ENCODE assay signal across 27 cellular contexts in genomic region chr15:82306791-82307713, GRCh38. TPM values are rescaled to one million over a fixed set of nuclear protein-coding genes. Genes with fewer than 3 reads are reported as not detected.
DNase-seq lines count a peak whose midpoint lies in the region; ATAC-seq, FAIRE-seq and TF ChIP-seq lines count a peak whose summit lies in the region.
"Had no signal": no experiment of that assay in that cellular context is flagged by ENCODE, and none has a peak within 500 bp of the region (broad histone marks: within the 10 kb centered on the region; RNA-seq: fewer than 3 reads in every experiment).

No MANE protein-coding gene starts in this region.

- H3K9me3 Mint-ChIP-seq in GM23338 (peaks cover 5% of the 10 kb centered on the region; the same call in 1 of the 3 replicates), chondrocyte (ENCODE audit: low read depth) (peaks cover 4% of the 10 kb centered on the region)

- H3K4me1 Mint-ChIP-seq in GM23338 (no peaks in the 10 kb centered on the region), chondrocyte (ENCODE audit: low read depth) (no peaks in the 10 kb centered on the region)
- H3K4me1 Mint-ChIP-seq: memory B cell; stimulated activated naive B cell treated with anti-CD40 and anti-IgM and Interleukin-4, amounts not matched to agents 10 μg/mL and 1 μg/mL and 100 μg/mL, for 72 hours had no signal

- TF ChIP-seq CTCF in GM23338 (conservative IDR thresholded peaks at IDR 0.05; ENCODE audit: low read depth in 2 of 2) (peak in 1 of 2 experiments; percentile 27; a peak in 1 of 4 replicates), GM12878 (IDR thresholded peaks at IDR 0.05 in 2 of 3, conservative IDR thresholded peaks at IDR 0.05 in 1 of 3; ENCODE audit: control insufficient read depth in 2 of 3, extremely low read depth in 1 of 3, insufficient read depth in 1 of 3, low read depth in 3 of 3, low read length in 3 of 3) (no peak), upper lobe of right lung (IDR thresholded peaks at IDR 0.05) (no peak), chondrocyte (IDR thresholded peaks at IDR 0.05) (no peak)

- H3K9ac ChIP-seq in GM12878 (ENCODE audit: control insufficient read depth, insufficient read depth, low read length), result no peak overlapping the region

- WGBS in GM12878 (ENCODE audit: insufficient coverage, insufficient replicate concordance, low lambda C conversion rate, missing lambda C conversion rate), result 44% methylated on average over 16 of the region's 16 CpGs

- intact Hi-C loops in GM12878 (cut with micrococcal nuclease; ENCODE audit: unreplicated experiment) (no loop called here), upper lobe of right lung (cut with DNase I) (no loop called here)

- no peak overlapping the region for H3K4me2 ChIP-seq in GM23338
- no peak overlapping the region for H3K4me2 ChIP-seq in GM12878 (ENCODE audit: control insufficient read depth, insufficient read depth)

- in situ Hi-C loops in GM12878 (cut with MboI), result no loop called here

- SMC1A ChIA-PET in GM12878 (lab: Charles Lee; ENCODE audit: uncharacterized antibody, unreplicated experiment), result no interaction called here

- CTCF ChIA-PET in GM12878 (lab: Yijun Ruan, JAX), result no interaction called here

- no peak overlapping the region for H3K27ac ChIP-seq in GM23338 (ENCODE audit: low read depth)
- no peak overlapping the region for H3K27ac ChIP-seq in GM12878 (ENCODE audit: control insufficient read depth, insufficient read depth)
- no peak overlapping the region for H3K27ac ChIP-seq in upper lobe of right lung
- H3K27ac ChIP-seq: heart left ventricle, spleen, testis had no signal

- FAIRE-seq in GM12878 (lab: Jason Lieb, UNC), result no peak
- FAIRE-seq: endothelial cell of umbilical vein had no signal

- H3K79me2 ChIP-seq in GM23338 (replicated peaks; ENCODE audit: insufficient read depth) (no peaks in the 10 kb centered on the region), GM12878 (ENCODE audit: control insufficient read depth, insufficient read depth, low read length) (no peaks in the 10 kb centered on the region)

- H3K4me3 ChIP-seq in GM23338 (no peak overlapping the region), GM12878 (no peak overlapping the region), upper lobe of right lung (no peak overlapping the region)
- H3K4me3 ChIP-seq: heart left ventricle, spleen, testis had no signal

- H3K4me3 Mint-ChIP-seq in GM23338 (no peak overlapping the region), chondrocyte (ENCODE audit: unreplicated experiment) (no peak overlapping the region)
- H3K4me3 Mint-ChIP-seq: activated CD4-positive, alpha-beta T cell treated with anti-CD3 and anti-CD28 coated beads for 36 hours; activated naive CD8-positive, alpha-beta T cell; CD8-positive, alpha-beta T cell; memory B cell; stimulated activated naive B cell treated with anti-CD40 and anti-IgM and Interleukin-4, amounts not matched to agents 10 μg/mL and 1 μg/mL and 100 μg/mL, for 72 hours had no signal

- H3F3A ChIP-seq in GM23338 (replicated peaks; ENCODE audit: low read depth), result no peaks in the 10 kb centered on the region

- no peak overlapping the region for H2AFZ ChIP-seq in GM23338
- H2AFZ ChIP-seq in GM12878 (ENCODE audit: control insufficient read depth, low read depth, low read length), result no peak overlapping the region

- H3K27me3 ChIP-seq in GM23338 (ENCODE audit: insufficient read depth) (no peaks in the 10 kb centered on the region), GM12878 (replicated peaks in 1 of 2; ENCODE audit: control insufficient read depth in 2 of 2, insufficient read depth in 2 of 2, low read length in 1 of 2) (0 out of 4 replicates have a peak, but pooled peaks cover 0 to 3% of the 10 kb centered on the region in 2 experiments), upper lobe of right lung (no peaks in the 10 kb centered on the region)
- H3K27me3 ChIP-seq: heart left ventricle, spleen, testis had no signal

- H3K9me3 ChIP-seq in GM12878 (replicated peaks; ENCODE audit: control insufficient read depth, insufficient read depth, low read length), result no peaks in the 10 kb centered on the region; the same call in 2 of the 3 replicates
- no peaks in the 10 kb centered on the region for H3K9me3 ChIP-seq in upper lobe of right lung
- H3K9me3 ChIP-seq: testis had no signal

- H3K9me2 ChIP-seq in GM23338 (ENCODE audit: insufficient read depth), result no peaks in the 10 kb centered on the region

- H3K36me3 ChIP-seq in GM23338 (ENCODE audit: insufficient read depth), result no peaks in the 10 kb centered on the region
- no peaks in the 10 kb centered on the region for H3K36me3 ChIP-seq in GM12878 (ENCODE audit: control insufficient read depth in 2 of 2, insufficient read depth in 2 of 2, low read length in 1 of 2)
- H3K36me3 ChIP-seq in upper lobe of right lung, result no peaks in the 10 kb centered on the region
- H3K36me3 ChIP-seq: heart left ventricle, spleen had no signal

- H3K4me1 ChIP-seq in GM23338 (ENCODE audit: insufficient read depth) (no peaks in the 10 kb centered on the region), GM12878 (ENCODE audit: control insufficient read depth, insufficient read depth, low read length) (no peaks in the 10 kb centered on the region), upper lobe of right lung (no peaks in the 10 kb centered on the region)
- H3K4me1 ChIP-seq: spleen, testis had no signal

- TF ChIP-seq RAD21 in GM12878 (IDR thresholded peaks at IDR 0.05; ENCODE audit: insufficient read depth, low read depth, low read length), result no peak

- H3K27ac Mint-ChIP-seq in GM23338 (no peak overlapping the region), chondrocyte (ENCODE audit: unreplicated experiment) (no peak overlapping the region)
- H3K27ac Mint-ChIP-seq: activated CD4-positive, alpha-beta T cell treated with anti-CD3 and anti-CD28 coated beads for 36 hours; activated naive CD8-positive, alpha-beta T cell; CD8-positive, alpha-beta T cell; memory B cell; stimulated activated naive B cell treated with anti-CD40 and anti-IgM and Interleukin-4, amounts not matched to agents 10 μg/mL and 1 μg/mL and 100 μg/mL, for 72 hours had no signal

- H4K20me1 ChIP-seq in GM23338 (replicated peaks; ENCODE audit: insufficient read depth), result no peaks in the 10 kb centered on the region
- no peaks in the 10 kb centered on the region for H4K20me1 ChIP-seq in GM12878 (ENCODE audit: control insufficient read depth, insufficient read depth)

- RAD21 ChIA-PET in GM12878 (lab: Charles Lee; ENCODE audit: unreplicated experiment), result no interaction called here

- H3K27me3 Mint-ChIP-seq in GM23338 (ENCODE audit: insufficient read depth, low read depth, poor library complexity) (peaks cover 3% of the 10 kb centered on the region), chondrocyte (ENCODE audit: low read depth) (no peaks in the 10 kb centered on the region)
- H3K27me3 Mint-ChIP-seq: activated CD4-positive, alpha-beta T cell treated with anti-CD3 and anti-CD28 coated beads for 36 hours; activated naive CD8-positive, alpha-beta T cell had no signal

- POLR2A ChIA-PET in GM12878 (lab: Charles Lee), result no interaction called here

- BruUV-seq in GM12878 (replicated peaks; lab: Mats Ljungman, UMichigan), result no TSS peak

- peak; percentile 86 for ATAC-seq in GM23338
- ATAC-seq in GM12878, result 0 out of 3 replicates have a peak, but pooled peaks have one; percentile 40
- ATAC-seq in upper lobe of right lung, result no peak
- no peak for ATAC-seq in esophagus mucosa
- ATAC-seq: activated CD4-positive, alpha-beta T cell treated with anti-CD3 and anti-CD28 coated beads for 36 hours; CD8-positive, alpha-beta T cell; heart left ventricle; left cardiac atrium; stimulated activated naive B cell treated with anti-CD40 and anti-IgM and Interleukin-4, amounts not matched to agents 10 μg/mL and 1 μg/mL and 100 μg/mL, for 72 hours had no signal

- no peaks in the 10 kb centered on the region for H3K36me3 Mint-ChIP-seq in GM23338 (ENCODE audit: low read depth)
- peaks cover 4% of the 10 kb centered on the region for H3K36me3 Mint-ChIP-seq in chondrocyte (ENCODE audit: low read depth)

- TF ChIP-seq POLR2A in GM12878 (IDR thresholded peaks at IDR 0.05; ENCODE audit: low read depth, low read length), result no peak

- no peak for TF ChIP-seq EP300 in GM12878 (IDR thresholded peaks at IDR 0.05; ENCODE audit: borderline replicate concordance in 1 of 2, control insufficient read depth in 1 of 2, low read depth in 2 of 2, low read length in 2 of 2)

- DNase-seq in GM23338 (ENCODE audit: low spot score) (peak; percentile 34), GM12878 (ENCODE audit: low read depth, low spot score) (no peak), iPS-NIHi7 (ENCODE audit: extremely low spot score) (peak; percentile 16), upper lobe of right lung (peak; percentile 38), chondrocyte (ENCODE audit: low spot score) (no peak), DMS 273 treated with DMSO at 0.1 percent for 48 hours (lab: John Stamatoyannopoulos, UW) (no peak)
- DNase-seq: activated CD4-positive, alpha-beta T cell treated with anti-CD3 and anti-CD28 coated beads for 36 hours; AML-193; CD8-positive, alpha-beta T cell; dermis blood vessel endothelial cell; DMS153; heart left ventricle; left cardiac atrium; NCI-H1092 treated with DMSO at 0.1 percent for 48 hours; NCI-H2029 treated with DMSO at 0.1 percent for 48 hours; NCI-H226; NCI-H748 treated with DMSO at 0.1 percent for 48 hours; occipital lobe; spleen; stimulated activated CD4-positive, alpha-beta T cell treated with anti-CD3 and anti-CD28 coated beads, Interleukin-4, amount 100 ng/mL, for 1 hour; stimulated activated naive B cell treated with anti-CD40 and anti-IgM and Interleukin-4, amounts not matched to agents 10 μg/mL and 1 μg/mL and 100 μg/mL, for 72 hours; testis had no signal

RNA-seq across cellular contexts. Expression of gene GOLGA6L10, which starts 42.2 kb away (rescaled TPM):
- total RNA-seq in GM23338 (2014; rRNA removed; shearing (Covaris generic)), result 0.07 TPM in 1 of 2 replicates, not detected in the other
- polyA plus RNA-seq in GM23338 (2016; fragmentation: Nextera tagmentation; extraction: Ambion mirVana) (0.23 TPM in 1 of 2 replicates, not detected in the other), GM12878 (2011; rRNA removed) (6.7 and 10.7 TPM in 2 replicates), GM12878 (2014; fragmentation: Illumina TruSeq; extraction: Trizol) (1.5 TPM in 2 replicates), GM12878 (2014; fragmentation: Nextera tagmentation; extraction: Ambion mirVana) (under 1 TPM; 0.68 to 0.82 TPM), GM12878 (2014; rRNA removed) (1.7 and 2.1 TPM in 2 replicates), GM12878 (2016; fragmentation: Nextera tagmentation; extraction: Ambion mirVana) (1 to 10 TPM in 1 of 2 experiments, under 1 TPM in 1; 0.84 to 1.2 TPM)
- total RNA-seq in GM12878 (2013; cell fraction: nucleolus; rRNA removed), result 25.5 and 27.6 TPM in 2 replicates
- total RNA-seq in GM12878 (2014; rRNA removed) (1.1 and 1.4 TPM in 2 replicates), GM12878 (2014; rRNA removed; fragmentation: Illumina TruSeq; extraction: Trizol) (1.4 and 1.7 TPM in 2 replicates), GM12878 (2021) (1.1 and 1.6 TPM in 2 replicates), upper lobe of right lung (0.23 TPM), esophagus mucosa (3.9 TPM), chondrocyte (1.2 to 2.4 TPM (median 2.0 TPM) in 3 replicates)
- polyA plus RNA-seq in GM12878 (2011; ENCODE audit: low read depth), result 1.3 TPM
- polyA plus RNA-seq in GM12878 (2011; cell fraction: cytosol; rRNA removed), result 1.3 and 1.4 TPM in 2 replicates
- polyA plus RNA-seq in GM12878 (2011; cell fraction: nucleus; rRNA removed), result 13.8 and 16.1 TPM in 2 replicates
- polyA plus RNA-seq in GM12878 (2012), result 2.4 and 3.6 TPM in 2 replicates
- polyA minus RNA-seq in GM12878 (2011; rRNA and poly(A)+ RNA removed), result 0.41 and 1.4 TPM in 2 replicates
- 0.62 TPM in 1 of 2 replicates, not detected in the other for polyA minus RNA-seq in GM12878 (2011; cell fraction: cytosol; rRNA and poly(A)+ RNA removed)
- polyA minus RNA-seq in GM12878 (2011; cell fraction: nucleus; rRNA and poly(A)+ RNA removed), result 1.6 and 2.6 TPM in 2 replicates

RNA-seq across cellular contexts. Expression of gene SAXO2, which starts 44.4 kb away (rescaled TPM):
- total RNA-seq in GM23338 (2014; rRNA removed; shearing (Covaris generic)), result 0.73 TPM in 1 of 2 replicates, not detected in the other
- polyA plus RNA-seq in GM23338 (2016; fragmentation: Nextera tagmentation; extraction: Ambion mirVana) (4.9 and 10.1 TPM in 2 replicates), GM12878 (2011; rRNA removed) (1.5 and 2.0 TPM in 2 replicates), GM12878 (2014; fragmentation: Illumina TruSeq; extraction: Trizol) (0.53 TPM in 1 of 2 replicates, not detected in the other), GM12878 (2014; fragmentation: Nextera tagmentation; extraction: Ambion mirVana) (1 to 10 TPM in 1 of 2 experiments, under 1 TPM in 1; 0.68 to 1.7 TPM), GM12878 (2014; rRNA removed) (0.55 and 1.2 TPM in 2 replicates), GM12878 (2016; fragmentation: Nextera tagmentation; extraction: Ambion mirVana) (1 to 10 TPM; 1.2 to 1.6 TPM)
- total RNA-seq in GM12878 (2013; cell fraction: nucleolus; rRNA removed), result 2.8 and 8.0 TPM in 2 replicates
- total RNA-seq in GM12878 (2014; rRNA removed) (0.06 and 1.5 TPM in 2 replicates), GM12878 (2014; rRNA removed; fragmentation: Illumina TruSeq; extraction: Trizol) (1.2 and 1.7 TPM in 2 replicates), GM12878 (2021) (1.5 and 2.3 TPM in 2 replicates), upper lobe of right lung (1.7 TPM), esophagus mucosa (0.80 TPM), chondrocyte (0.90 to 5.1 TPM (median 1.0 TPM) in 3 replicates)
- polyA plus RNA-seq in GM12878 (2011; ENCODE audit: low read depth), result not detected
- 0.96 and 1.1 TPM in 2 replicates for polyA plus RNA-seq in GM12878 (2011; cell fraction: cytosol; rRNA removed)
- polyA plus RNA-seq in GM12878 (2011; cell fraction: nucleus; rRNA removed), result 2.2 and 2.6 TPM in 2 replicates
- polyA plus RNA-seq in GM12878 (2012), result 0.32 and 1.5 TPM in 2 replicates
- 0.26 TPM in 1 of 2 replicates, not detected in the other for polyA minus RNA-seq in GM12878 (2011; rRNA and poly(A)+ RNA removed)
- polyA minus RNA-seq in GM12878 (2011; cell fraction: cytosol; rRNA and poly(A)+ RNA removed), result not detected in 2 replicates
- 0.73 and 1.5 TPM in 2 replicates for polyA minus RNA-seq in GM12878 (2011; cell fraction: nucleus; rRNA and poly(A)+ RNA removed)
- total RNA-seq: SK-MEL-5 had no signal

RNA-seq across cellular contexts. Expression of gene EFL1, which starts 44.5 kb away (rescaled TPM):
- 46.4 and 58.7 TPM in 2 replicates for total RNA-seq in GM23338 (2014; rRNA removed; shearing (Covaris generic))
- polyA plus RNA-seq in GM23338 (2016; fragmentation: Nextera tagmentation; extraction: Ambion mirVana), result 11.8 and 15.4 TPM in 2 replicates
- 73.8 and 79.2 TPM in 2 replicates for total RNA-seq in GM12878 (2013; cell fraction: nucleolus; rRNA removed)
- total RNA-seq in GM12878 (2014; rRNA removed), result 24.5 and 26.7 TPM in 2 replicates
- 31.3 and 33.0 TPM in 2 replicates for total RNA-seq in GM12878 (2014; rRNA removed; fragmentation: Illumina TruSeq; extraction: Trizol)
- total RNA-seq in GM12878 (2021), result 21.0 and 23.1 TPM in 2 replicates
- polyA plus RNA-seq in GM12878 (2011; ENCODE audit: low read depth), result 10.4 TPM
- polyA plus RNA-seq in GM12878 (2011; rRNA removed), result 26.1 and 35.6 TPM in 2 replicates
- polyA plus RNA-seq in GM12878 (2011; cell fraction: cytosol; rRNA removed), result 13.1 and 13.9 TPM in 2 replicates
- polyA plus RNA-seq in GM12878 (2011; cell fraction: nucleus; rRNA removed), result 13.6 and 13.9 TPM in 2 replicates
- 11.9 and 13.1 TPM in 2 replicates for polyA plus RNA-seq in GM12878 (2012)
- polyA plus RNA-seq in GM12878 (2014; fragmentation: Illumina TruSeq; extraction: Trizol), result 42.3 and 42.9 TPM in 2 replicates
- 10 to 100 TPM in 1 of 2 experiments, 1 to 10 TPM in 1; 6.2 to 12.0 TPM for polyA plus RNA-seq in GM12878 (2014; fragmentation: Nextera tagmentation; extraction: Ambion mirVana)
- 16.2 and 18.4 TPM in 2 replicates for polyA plus RNA-seq in GM12878 (2014; rRNA removed)
- 10 to 100 TPM; 24.9 to 25.3 TPM for polyA plus RNA-seq in GM12878 (2016; fragmentation: Nextera tagmentation; extraction: Ambion mirVana)
- polyA minus RNA-seq in GM12878 (2011; rRNA and poly(A)+ RNA removed), result 36.1 and 54.5 TPM in 2 replicates
- 10.5 and 14.7 TPM in 2 replicates for polyA minus RNA-seq in GM12878 (2011; cell fraction: cytosol; rRNA and poly(A)+ RNA removed)
- polyA minus RNA-seq in GM12878 (2011; cell fraction: nucleus; rRNA and poly(A)+ RNA removed), result 25.4 and 45.6 TPM in 2 replicates
- 13.8 TPM for total RNA-seq in upper lobe of right lung
- total RNA-seq in esophagus mucosa, result 14.5 TPM
- total RNA-seq in chondrocyte, result 15.7 to 19.4 TPM (median 16.6 TPM) in 3 replicates

Comparison
In these comparisons a context has a peak if more than half of its experiments do, and no peak if none do; other contexts are left out.
1. ATAC-seq: peak in GM23338 (single experiment) and GM12878 (single experiment); none in upper lobe of right lung (single experiment) and esophagus mucosa (single experiment).
2. DNase-seq: peak in GM23338 (single experiment), iPS-NIHi7 (single experiment) and upper lobe of right lung (single experiment); none in GM12878 (single experiment), chondrocyte (single experiment) and DMS 273 treated with DMSO at 0.1 percent for 48 hours (single experiment).